ENCODE assay signal across 6 cellular contexts in the genomic region with DNA sequence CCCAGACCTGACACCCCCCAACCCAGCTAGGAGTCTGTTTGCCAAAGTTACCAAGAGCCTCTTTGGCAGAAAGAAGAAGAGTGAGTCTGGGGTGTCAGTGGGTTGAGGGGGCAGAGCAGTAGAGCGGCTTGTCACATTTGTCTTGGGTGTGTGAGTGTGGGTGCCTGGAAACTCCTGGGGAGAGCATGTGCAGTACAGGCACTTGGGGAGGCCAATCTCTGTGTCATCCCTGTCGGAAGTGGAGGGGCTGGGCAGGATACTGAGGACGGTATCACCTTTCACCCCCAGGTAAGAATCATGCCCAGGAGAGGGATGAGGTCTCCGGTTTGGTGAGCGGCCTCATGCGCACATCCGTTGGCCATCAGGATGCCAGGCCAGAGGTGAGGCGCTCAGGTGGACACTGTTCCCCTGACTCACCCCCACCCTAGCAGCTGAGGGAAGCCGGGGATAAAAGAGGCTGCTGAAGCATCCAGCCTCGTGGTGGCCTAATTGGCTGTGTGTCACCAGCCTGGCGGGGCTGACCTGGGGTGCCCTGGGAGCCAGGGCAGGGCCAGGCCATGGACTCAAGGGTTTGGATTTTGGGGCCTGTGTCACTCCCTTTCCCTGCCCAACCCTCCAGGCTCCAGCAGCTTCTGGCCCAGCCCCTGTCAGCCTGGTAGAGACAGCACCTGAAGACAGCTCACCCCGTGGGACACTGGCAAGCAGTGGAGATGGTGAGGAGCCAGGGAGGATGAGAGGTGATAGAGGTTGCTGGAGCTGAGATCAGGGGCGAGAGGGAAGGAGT. TPM values are rescaled to one million over a fixed set of nuclear protein-coding genes. Genes with fewer than 3 reads are reported as not detected.
A peak's percentile ranks its signal among the peaks of the same experiment; 100 is the strongest.
DNase-seq lines count a peak whose midpoint lies in the region; ATAC-seq, FAIRE-seq and TF ChIP-seq lines count a peak whose summit lies in the region.

No MANE protein-coding gene starts in this region.

- peaks cover 9% of the 10 kb centered on the region for H3K36me3 ChIP-seq in A673 (ENCODE audit: insufficient read depth, low read length, poor library complexity, severe bottlenecking)
- no peaks in the 10 kb centered on the region for H3K36me3 ChIP-seq in body of pancreas (replicated peaks in 1 of 2; ENCODE audit: insufficient read depth in 1 of 2, low read depth in 2 of 2)

- H3K4me3 Mint-ChIP-seq in immature natural killer cell = no peak overlapping the region

- 90% methylated on average over 13 of the region's 13 CpGs for WGBS in body of pancreas, 2 donors

- H3K4me1 ChIP-seq in A673 (ENCODE audit: insufficient read depth, low read length, poor library complexity, severe bottlenecking) = peaks cover 24% of the 10 kb centered on the region
- H3K4me1 ChIP-seq in body of pancreas = peaks cover 70% of the 10 kb centered on the region

- no TSS peak for BruUV-seq in A673 (replicated peaks; lab: Mats Ljungman, UMichigan)

- TF ChIP-seq CTCF in A673 (conservative IDR thresholded peaks at IDR 0.05; ENCODE audit: low read depth, low read length) (no peak), WI38 (IDR thresholded peaks at IDR 0.05; ENCODE audit: low read depth, low read length) (no peak), body of pancreas (IDR thresholded peaks at IDR 0.05) (no peak)

- H3K4me1 Mint-ChIP-seq in immature natural killer cell = peaks cover 31 to 39% of the 10 kb centered on the region in 2 donors

- H3K27ac ChIP-seq in A673 (ENCODE audit: low read depth, low read length, poor library complexity, severe bottlenecking) = peak overlapping the region; percentile 23
- H3K27ac ChIP-seq in body of pancreas = no peak overlapping the region

- TF ChIP-seq POLR2A in body of pancreas (IDR thresholded peaks at IDR 0.05) = no peak

- no peak for DNase-seq in A673 (ENCODE audit: low spot score)
- DNase-seq in immature natural killer cell = no peak
- no peak for DNase-seq in GM19239 (ENCODE audit: insufficient read length, low spot score)
- DNase-seq in body of pancreas = no peak

- no peaks in the 10 kb centered on the region for H3K9me3 ChIP-seq in A673 (ENCODE audit: low read depth, low read length, poor library complexity, severe bottlenecking)
- H3K9me3 ChIP-seq in body of pancreas = no peaks in the 10 kb centered on the region

- H3K27me3 ChIP-seq in A673 (replicated peaks; ENCODE audit: insufficient read depth, low read depth, low read length, poor library complexity) = no peaks in the 10 kb centered on the region
- H3K27me3 ChIP-seq in body of pancreas = no peaks in the 10 kb centered on the region

- H3K27ac Mint-ChIP-seq in immature natural killer cell = peak overlapping the region in 4 of 6 donors; percentile 17 to 58 (median 42)

- peaks cover 2 to 7% (median 2%) of the 10 kb centered on the region in 3 donors for H3K27me3 Mint-ChIP-seq in immature natural killer cell (ENCODE audit: low read depth in 3 of 3)

- CTCF ChIA-PET in A673 (lab: Charles Lee) = no interaction called here

- H3K9me3 Mint-ChIP-seq in immature natural killer cell = no peaks in the 10 kb centered on the region

- H3K4me3 ChIP-seq in A673 (ENCODE audit: low read depth, low read length, poor library complexity, severe bottlenecking) (no peak overlapping the region), WI38 (ENCODE audit: low read depth, low read length) (peak overlapping the region; percentile 9; the same call in 1 of the 2 replicates), body of pancreas (no peak overlapping the region)

- ATAC-seq in HG03108 (IDR thresholded peaks at IDR 0.05; ENCODE audit: unreplicated experiment) (no peak), body of pancreas (no peak)

- POLR2A ChIA-PET in A673 (lab: Charles Lee; ENCODE audit: low non-redundant PET) = no interaction called here

- intact Hi-C loops in A673 (cut with micrococcal nuclease; ENCODE audit: unreplicated experiment) = loop anchor here (10.0 kb wide), 1 partner anchor 501 kb away; no protein-coding TSS in a partner anchor
- intact Hi-C loops in body of pancreas (cut with DNase I) = no loop called here

- FAIRE-seq in GM19239 (lab: Jason Lieb, UNC) = no peak

- peaks cover 0 to 3% (median 0%) of the 10 kb centered on the region in 3 donors for H3K36me3 Mint-ChIP-seq in immature natural killer cell

RNA-seq across cellular contexts. Expression of gene PLK3, which starts 3.3 kb away (rescaled TPM):
- total RNA-seq in A673 (2021) (10.8 and 15.6 TPM in 2 replicates), body of pancreas (10 to 100 TPM; 20.8 to 29.7 TPM)
- 1 to 10 TPM; 2.1 to 5.0 (median 2.1) TPM for polyA plus RNA-seq in immature natural killer cell

RNA-seq across cellular contexts. Expression of gene DYNLT4, which starts 3.6 kb away (rescaled TPM):
- total RNA-seq in A673 (2021) (0.44 and 0.54 TPM in 2 replicates), body of pancreas (1 to 10 TPM in 1 of 2 donors, not detected in 1; 2.9 TPM)
- not detected for polyA plus RNA-seq in immature natural killer cell

RNA-seq across cellular contexts. Expression of gene BTBD19, which starts 4.8 kb away (rescaled TPM):
- 10.3 and 12.6 TPM in 2 replicates for total RNA-seq in A673 (2021)
- polyA plus RNA-seq in immature natural killer cell = under 1 TPM in 1 of 3 donors, not detected in 2; 0.38 TPM
- 1 to 10 TPM; 5.7 to 9.9 TPM for total RNA-seq in body of pancreas

RNA-seq across cellular contexts. Expression of gene BEST4, which starts 15.5 kb away (rescaled TPM):
- total RNA-seq in A673 (2021) (not detected in 2 replicates), body of pancreas (under 1 TPM in 1 of 2 donors, not detected in 1; 0.26 TPM)
- under 1 TPM in 1 of 3 donors, not detected in 2; 0.37 TPM for polyA plus RNA-seq in immature natural killer cell

RNA-seq across cellular contexts. Expression of gene RPS8, which starts 28.2 kb away (rescaled TPM):
- 1,717 and 1,734 TPM in 2 replicates for total RNA-seq in A673 (2021)
- 100 to 1,000 TPM; 412 to 772 (median 474) TPM for polyA plus RNA-seq in immature natural killer cell
- 1,000 to 10,000 TPM; 1,064 to 1,413 TPM for total RNA-seq in body of pancreas
